Comparison of ENCODE assay signal across 10 cellular contexts in the genomic region with DNA sequence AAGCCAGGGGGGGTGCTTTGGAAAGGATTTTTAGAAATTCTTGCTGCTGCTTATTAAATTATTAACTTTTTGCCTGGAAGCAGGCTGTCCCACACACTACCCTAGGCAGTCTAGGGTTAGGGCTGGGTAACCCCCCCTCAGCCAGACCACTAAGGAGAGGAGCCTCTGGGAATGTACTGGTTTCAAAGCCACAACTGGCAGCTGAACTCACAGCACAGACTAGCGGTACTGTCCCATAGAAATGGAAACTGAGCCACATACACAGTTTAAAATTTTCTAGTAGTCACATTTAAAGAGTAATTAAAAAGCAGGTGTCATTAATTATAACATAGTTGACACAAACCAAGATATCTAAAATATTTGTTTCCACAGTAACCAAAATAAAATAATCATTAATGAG. TPM values are rescaled to one million over a fixed set of nuclear protein-coding genes. Genes with fewer than 3 reads are reported as not detected.
DNase-seq lines count a peak whose midpoint lies in the region; ATAC-seq, FAIRE-seq and TF ChIP-seq lines count a peak whose summit lies in the region.
"Had no signal": no experiment of that assay in that cellular context is flagged by ENCODE, and none has a peak within 500 bp of the region (broad histone marks: within the 10 kb centered on the region; RNA-seq: fewer than 3 reads in every experiment).

No MANE protein-coding gene starts in this region.

- H3K9me3 Mint-ChIP-seq in stimulated activated effector memory CD8-positive, alpha-beta T cell treated with anti-CD3 and anti-CD28 coated beads, Interleukin-12 subunit alpha, Interleukin-12 subunit beta, amount 100 ng/mL, for 72 hours = no peaks in the 10 kb centered on the region
- H3K9me3 Mint-ChIP-seq: activated T-cell treated with anti-CD3 and anti-CD28 coated beads, Interleukin-2, amount 50 U/mL, for 4 hours had no signal

- H3K4me1 ChIP-seq in foreskin keratinocyte = peaks cover 53% of the 10 kb centered on the region
- H3K4me1 ChIP-seq in adrenal gland (replicated peaks in 1 of 2) = peaks cover 23 to 52% of the 10 kb centered on the region in 2 donors

- peak; percentile 27 for DNase-seq in GM03348 (ENCODE audit: low spot score)
- peak; percentile 12 for DNase-seq in RCC 7860 (ENCODE audit: low spot score)
- DNase-seq in foreskin keratinocyte = no peak
- DNase-seq in stimulated activated effector memory CD8-positive, alpha-beta T cell treated with anti-CD3 and anti-CD28 coated beads, Interleukin-12 subunit alpha, Interleukin-12 subunit beta, amount 100 ng/mL, for 72 hours (ENCODE audit: low spot score in 2 of 2) = no peak
- DNase-seq in anterior cingulate cortex (lab: John Stamatoyannopoulos, UW) = no peak
- no peak for DNase-seq in iPS-NIHi7 (ENCODE audit: extremely low spot score)
- DNase-seq in NCI-H1105 (lab: John Stamatoyannopoulos, UW) = no peak
- DNase-seq in adrenal gland = no peak

- no peaks in the 10 kb centered on the region for H3K36me3 ChIP-seq in adrenal gland (replicated peaks in 1 of 2)

- H3K27ac ChIP-seq in foreskin keratinocyte (peak overlapping the region; percentile 48), adrenal gland (peak overlapping the region in 2 of 5 donors; percentile 60 to 77)

- H3K27me3 ChIP-seq in foreskin keratinocyte = no peaks in the 10 kb centered on the region
- no peaks in the 10 kb centered on the region for H3K27me3 ChIP-seq in adrenal gland
- H3K27me3 ChIP-seq: dorsolateral prefrontal cortex had no signal

- WGBS in adrenal gland, 4 donors = 45 to 85% (median 54%) methylated on average over 1 of the region's 1 CpG

- FAIRE-seq in RCC 7860 (lab: Jason Lieb, UNC) = no peak

- H3K9me3 ChIP-seq in adrenal gland (replicated peaks in 1 of 3) = no peaks in the 10 kb centered on the region

- peaks cover 6% of the 10 kb centered on the region for H3K36me3 Mint-ChIP-seq in stimulated activated effector memory CD8-positive, alpha-beta T cell treated with anti-CD3 and anti-CD28 coated beads, Interleukin-12 subunit alpha, Interleukin-12 subunit beta, amount 100 ng/mL, for 72 hours

- ATAC-seq in foreskin keratinocyte = no peak
- ATAC-seq in stimulated activated effector memory CD8-positive, alpha-beta T cell treated with anti-CD3 and anti-CD28 coated beads, Interleukin-12 subunit alpha, Interleukin-12 subunit beta, amount 100 ng/mL, for 72 hours = no peak

- H3K4me1 Mint-ChIP-seq in stimulated activated effector memory CD8-positive, alpha-beta T cell treated with anti-CD3 and anti-CD28 coated beads, Interleukin-12 subunit alpha, Interleukin-12 subunit beta, amount 100 ng/mL, for 72 hours = peaks cover 41% of the 10 kb centered on the region

- peak overlapping the region; percentile 47 for H3K4me3 Mint-ChIP-seq in stimulated activated effector memory CD8-positive, alpha-beta T cell treated with anti-CD3 and anti-CD28 coated beads, Interleukin-12 subunit alpha, Interleukin-12 subunit beta, amount 100 ng/mL, for 72 hours

- no peak for TF ChIP-seq POLR2A in adrenal gland (IDR thresholded peaks at IDR 0.05)

- intact Hi-C loops in adrenal gland (cut with DNase I) = no loop called here

- TF ChIP-seq CTCF in foreskin keratinocyte (conservative IDR thresholded peaks at IDR 0.05) = no peak
- TF ChIP-seq CTCF in adrenal gland (IDR thresholded peaks at IDR 0.05) = no peak

- H3K27ac Mint-ChIP-seq in stimulated activated effector memory CD8-positive, alpha-beta T cell treated with anti-CD3 and anti-CD28 coated beads, Interleukin-12 subunit alpha, Interleukin-12 subunit beta, amount 100 ng/mL, for 72 hours = peak overlapping the region; percentile 50

- no peak overlapping the region for H3K4me3 ChIP-seq in adrenal gland

RNA-seq across cellular contexts. Expression of a gene that starts 50.1 kb away (rescaled TPM):
- total RNA-seq in foreskin keratinocyte (29.0 and 32.0 TPM in 2 replicates), adrenal gland (10 to 100 TPM; 12.0 to 28.4 (median 18.2) TPM)
- polyA plus RNA-seq in foreskin keratinocyte (14.0 and 16.6 TPM in 2 replicates), adrenal gland (10 to 100 TPM in 2 of 3 donors, 1 to 10 TPM in 1; 8.8 to 16.5 (median 13.2) TPM)

Comparison
In these comparisons a context has a peak if more than half of its experiments do, and no peak if none do; other contexts are left out.
1. DNase-seq: peak in GM03348 (single experiment) and RCC 7860 (single experiment); none in foreskin keratinocyte (0 of 2), stimulated activated effector memory CD8-positive, alpha-beta T cell treated with anti-CD3 and anti-CD28 coated beads, Interleukin-12 subunit alpha, Interleukin-12 subunit beta, amount 100 ng/mL, for 72 hours (0 of 2), anterior cingulate cortex (0 of 58), iPS-NIHi7 (single experiment), NCI-H1105 (single experiment) and adrenal gland (0 of 7).